In the genomic region with DNA sequence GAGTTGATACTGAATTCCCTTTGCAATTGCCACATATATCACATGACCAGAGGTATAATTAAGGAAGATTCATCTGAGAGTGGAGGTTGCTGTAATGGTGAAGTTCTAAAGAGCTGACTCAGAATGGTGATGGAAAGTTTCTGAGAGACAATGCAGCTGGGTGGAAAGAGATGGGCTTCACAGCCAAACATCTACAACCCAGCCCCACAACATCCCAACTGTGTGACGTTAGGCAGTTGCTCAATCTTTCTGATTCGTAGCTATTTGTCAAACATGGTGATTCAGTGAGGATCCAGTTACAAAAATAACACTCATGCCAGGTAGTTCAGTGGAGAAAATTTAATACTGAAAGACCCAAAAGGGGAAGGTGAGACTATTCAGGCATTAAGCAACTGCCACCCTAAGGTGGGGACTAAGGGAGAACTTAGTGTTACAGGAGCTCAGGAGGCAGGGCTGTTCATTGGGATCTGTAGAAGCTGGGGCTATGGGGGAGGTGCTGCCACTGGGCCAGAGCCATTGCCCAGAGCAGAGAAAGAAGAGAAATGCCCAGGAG, we compare ENCODE assay signal across 9 cellular contexts. TPM values are rescaled to one million over a fixed set of nuclear protein-coding genes. Genes with fewer than 3 reads are reported as not detected.
A peak's percentile ranks its signal among the peaks of the same experiment; 100 is the strongest.
DNase-seq lines count a peak whose midpoint lies in the region; ATAC-seq and TF ChIP-seq lines count a peak whose summit lies in the region.
"Had no signal": no experiment of that assay in that cellular context is flagged by ENCODE, and none has a peak within 500 bp of the region (broad histone marks: within the 10 kb centered on the region; RNA-seq: fewer than 3 reads in every experiment).

No MANE protein-coding gene starts in this region.

- no peaks in the 10 kb centered on the region for H3K9me3 ChIP-seq in IMR-90 (ENCODE audit: control insufficient read depth, insufficient read depth, low read length)
- H3K9me3 ChIP-seq in gastrocnemius medialis, result no peaks in the 10 kb centered on the region

- H3K9ac ChIP-seq in IMR-90 (ENCODE audit: low read depth, low read length), result no peak overlapping the region
- H3K9ac ChIP-seq: KMS-11 had no signal

- peak overlapping the region; percentile 95 for H2AK5ac ChIP-seq in IMR-90 (ENCODE audit: low read depth, low read length)

- H3K36me3 ChIP-seq in IMR-90 (ENCODE audit: control insufficient read depth, insufficient read depth, low read length) (no peaks in the 10 kb centered on the region), gastrocnemius medialis (peaks cover 0 to 28% of the 10 kb centered on the region in 2 donors)

- H2AFZ ChIP-seq in IMR-90 (replicated peaks; ENCODE audit: low read length, poor library complexity), result peak overlapping the region; percentile 53

- H2BK15ac ChIP-seq in IMR-90 (ENCODE audit: low read depth, low read length), result peak overlapping the region; percentile 98; the same call in 2 of the 3 replicates

- no TSS peak for BruUV-seq in IMR-90 (replicated peaks; lab: Mats Ljungman, UMichigan)

- H2BK20ac ChIP-seq in IMR-90 (ENCODE audit: low read depth, low read length), result peak overlapping the region; percentile 93

- H3K18ac ChIP-seq in IMR-90 (ENCODE audit: low read depth, low read length), result peak overlapping the region; percentile 94

- no peak for TF ChIP-seq RAD21 in IMR-90 (IDR thresholded peaks at IDR 0.05; ENCODE audit: low read length)

- no peak for TF ChIP-seq POLR2A in IMR-90 (IDR thresholded peaks at IDR 0.05; ENCODE audit: low read depth, low read length)
- no peak for TF ChIP-seq POLR2A in gastrocnemius medialis (IDR thresholded peaks at IDR 0.05)

- H3K27me3 ChIP-seq in IMR-90 (ENCODE audit: control insufficient read depth, insufficient read depth, low read length), result no peaks in the 10 kb centered on the region
- no peaks in the 10 kb centered on the region for H3K27me3 ChIP-seq in gastrocnemius medialis

- DNase-seq in ELR (ENCODE audit: low read depth) (peak; percentile 91), IMR-90 (peak; percentile 99), dermis blood vessel endothelial cell (peak; percentile 66), gastrocnemius medialis (peak; percentile 84 to 86), activated gamma-delta T cell (lab: John Stamatoyannopoulos, UW) (no peak)
- no peak for DNase-seq in stimulated activated naive CD4-positive, alpha-beta T cell treated with Interleukin-2 at 50 U/mL for 16 hours (lab: John Stamatoyannopoulos, UW)

- no CpG with 5 or more reads among the region's 2 CpGs for WGBS in IMR-90 (ENCODE audit: extremely low coverage in 2 of 2, insufficient read length in 1 of 2), 2 experiments

- peak overlapping the region; percentile 83 for H4K91ac ChIP-seq in IMR-90 (ENCODE audit: insufficient read depth, low read depth, low read length)

- peak overlapping the region; percentile 81 for H4K5ac ChIP-seq in IMR-90 (ENCODE audit: low read depth, low read length)

- peak overlapping the region; percentile 33; the same call in 1 of the 2 replicates for H3K23ac ChIP-seq in IMR-90 (ENCODE audit: low read depth, low read length)

- H2BK5ac ChIP-seq in IMR-90 (ENCODE audit: low read depth, low read length, poor library complexity, severe bottlenecking), result peak overlapping the region; percentile 72

- H3K56ac ChIP-seq in IMR-90 (ENCODE audit: extremely low read depth, insufficient read depth, low read length), result no peak overlapping the region

- ATAC-seq in IMR-90 (ENCODE audit: low read depth) (peak; percentile 80), gastrocnemius medialis (peak; percentile 95 to 96), HG02852 (IDR thresholded peaks at IDR 0.05; ENCODE audit: unreplicated experiment) (no peak), GM21390 (IDR thresholded peaks at IDR 0.05; ENCODE audit: unreplicated experiment) (no peak)

- H3K14ac ChIP-seq in IMR-90 (replicated peaks; ENCODE audit: low read depth, low read length), result peak overlapping the region; percentile 92

- peak overlapping the region; percentile 13 to 69; a peak in 3 of 4 replicates for H4K8ac ChIP-seq in IMR-90 (ENCODE audit: low read depth in 2 of 2, low read length in 2 of 2)

- H2AK9ac ChIP-seq in IMR-90 (replicated peaks; ENCODE audit: low read depth, low read length, poor library complexity), result peak overlapping the region; percentile 67

- H3K4me3 ChIP-seq in IMR-90 (ENCODE audit: insufficient read depth, low read depth, low read length) (no peak overlapping the region), gastrocnemius medialis (no peak overlapping the region)

- H3K4me1 ChIP-seq in IMR-90 (ENCODE audit: control insufficient read depth, insufficient read depth, low read length) (peaks cover 9% of the 10 kb centered on the region), gastrocnemius medialis (peaks cover 16 to 20% of the 10 kb centered on the region in 2 donors)

- POLR2A ChIA-PET in IMR-90 (lab: Charles Lee; ENCODE audit: unreplicated experiment), result interaction anchor here (0.5 kb wide), 1 partner anchor 80 kb away, joined by 3 read pairs; no protein-coding TSS in a partner anchor

- peak overlapping the region; percentile 97 for H2BK120ac ChIP-seq in IMR-90 (ENCODE audit: low read depth, low read length)

- dilution Hi-C loops in IMR-90 (cut with HindIII; ENCODE audit: low sequenced_read_pairs, unreplicated experiment), result no loop called here

- peak overlapping the region; percentile 88 for H3K4ac ChIP-seq in IMR-90 (ENCODE audit: low read depth, low read length)

- no peaks in the 10 kb centered on the region for H4K20me1 ChIP-seq in IMR-90 (ENCODE audit: insufficient read depth, low read length)

- H3K4me2 ChIP-seq in IMR-90 (ENCODE audit: low read depth, low read length), result peak overlapping the region; percentile 36; the same call in 1 of the 2 replicates
- H3K4me2 ChIP-seq: KMS-11 had no signal

- peaks cover 0 to 12% of the 10 kb centered on the region in 2 experiments; a peak in 2 of 4 replicates for H3K79me1 ChIP-seq in IMR-90 (ENCODE audit: low read depth in 1 of 2, low read length in 2 of 2)

- peak overlapping the region; percentile 73 for H3K27ac ChIP-seq in IMR-90 (ENCODE audit: insufficient read depth, low read length)
- peak overlapping the region; percentile 86 to 92 (median 90) for H3K27ac ChIP-seq in gastrocnemius medialis
- H3K27ac ChIP-seq: KMS-11 had no signal

- peaks cover 13% of the 10 kb centered on the region for H3K9me1 ChIP-seq in IMR-90 (ENCODE audit: insufficient read depth, low read length)

- intact Hi-C loops in IMR-90 (cut with micrococcal nuclease), result loop anchor here (10.0 kb wide), 1 partner anchor 197 kb away; no protein-coding TSS in a partner anchor
- intact Hi-C loops in gastrocnemius medialis (cut with DNase I; ENCODE audit: low total_unique reads), result no loop called here

- TF ChIP-seq CTCF in IMR-90 (conservative IDR thresholded peaks at IDR 0.05; ENCODE audit: low read depth, low read length), result no peak
- TF ChIP-seq CTCF in gastrocnemius medialis (IDR thresholded peaks at IDR 0.05 in 4 of 5, conservative IDR thresholded peaks at IDR 0.05 in 1 of 5), result no peak

- CTCF ChIA-PET in IMR-90 (lab: Yijun Ruan, JAX), result interaction anchor here (1.6 kb wide), 1 partner anchor 432 kb away, joined by 3 read pairs; no protein-coding TSS in a partner anchor

- in situ Hi-C loops in IMR-90 (cut with MboI; ENCODE audit: low sequenced_read_pairs) (no loop called here), gastrocnemius medialis (cut with MboI; ENCODE audit: low sequenced_read_pairs in 4 of 4) (loop anchor here (5.0 to 10.0 kb wide), 3 partner anchors 164 to 307 kb away; no protein-coding TSS in a partner anchor)

TF ChIP-seq in IMR-90, 13 proteins besides CTCF, POLR2A, EP300 and RAD21 (continues in another document):
- TF ChIP-seq CEBPB (IDR thresholded peaks at IDR 0.05; ENCODE audit: low read depth, low read length) (peak; percentile 99), CHD1 (IDR thresholded peaks at IDR 0.05; ENCODE audit: low read depth, low read length) (no peak), MXI1 (IDR thresholded peaks at IDR 0.05; ENCODE audit: borderline replicate concordance, low read depth, low read length) (no peak), NFE2L2 (IDR thresholded peaks at IDR 0.05; ENCODE audit: low read depth, low read length) (peak; percentile 63; the same call in 1 of the 2 replicates), RFX5 (IDR thresholded peaks at IDR 0.05; ENCODE audit: low read depth, low read length) (no peak), SMC3 (IDR thresholded peaks at IDR 0.05; ENCODE audit: low read depth, low read length) (no peak), MAFK (IDR thresholded peaks at IDR 0.05; ENCODE audit: low read depth, low read length) (peak; percentile 76), MAZ (IDR thresholded peaks at IDR 0.05; ENCODE audit: borderline replicate concordance, low read depth, low read length) (peak; percentile 55; the same call in 1 of the 2 replicates)
- TF ChIP-seq, protein P1, sequence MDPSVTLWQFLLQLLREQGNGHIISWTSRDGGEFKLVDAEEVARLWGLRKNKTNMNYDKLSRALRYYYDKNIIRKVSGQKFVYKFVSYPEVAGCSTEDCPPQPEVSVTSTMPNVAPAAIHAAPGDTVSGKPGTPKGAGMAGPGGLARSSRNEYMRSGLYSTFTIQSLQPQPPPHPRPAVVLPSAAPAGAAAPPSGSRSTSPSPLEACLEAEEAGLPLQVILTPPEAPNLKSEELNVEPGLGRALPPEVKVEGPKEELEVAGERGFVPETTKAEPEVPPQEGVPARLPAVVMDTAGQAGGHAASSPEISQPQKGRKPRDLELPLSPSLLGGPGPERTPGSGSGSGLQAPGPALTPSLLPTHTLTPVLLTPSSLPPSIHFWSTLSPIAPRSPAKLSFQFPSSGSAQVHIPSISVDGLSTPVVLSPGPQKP (IDR thresholded peaks at IDR 0.05; ENCODE audit: borderline replicate concordance, low read depth, low read length), result no peak
- TF ChIP-seq, protein P2, sequence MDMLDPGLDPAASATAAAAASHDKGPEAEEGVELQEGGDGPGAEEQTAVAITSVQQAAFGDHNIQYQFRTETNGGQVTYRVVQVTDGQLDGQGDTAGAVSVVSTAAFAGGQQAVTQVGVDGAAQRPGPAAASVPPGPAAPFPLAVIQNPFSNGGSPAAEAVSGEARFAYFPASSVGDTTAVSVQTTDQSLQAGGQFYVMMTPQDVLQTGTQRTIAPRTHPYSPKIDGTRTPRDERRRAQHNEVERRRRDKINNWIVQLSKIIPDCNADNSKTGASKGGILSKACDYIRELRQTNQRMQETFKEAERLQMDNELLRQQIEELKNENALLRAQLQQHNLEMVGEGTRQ (IDR thresholded peaks at IDR 0.05; ENCODE audit: low read depth, low read length), result peak; percentile 78

RNA-seq across cellular contexts. Expression of a gene that starts 6.9 kb away (rescaled TPM):
- total RNA-seq in IMR-90 (2012; rRNA removed) (7.0 and 10.8 TPM in 2 replicates), dermis blood vessel endothelial cell (31.0 and 39.4 TPM in 2 replicates), gastrocnemius medialis (100 to 1,000 TPM; 142 to 265 (median 197) TPM)
- 9.6 and 11.4 TPM in 2 replicates for polyA plus RNA-seq in IMR-90 (2012; rRNA removed)
- polyA plus RNA-seq in IMR-90 (2012; cell fraction: cytosol; rRNA removed), result 1.8 and 3.5 TPM in 2 replicates
- polyA plus RNA-seq in IMR-90 (2012; cell fraction: nucleus; rRNA removed; ENCODE audit: low replicate concordance), result 6.8 and 17.8 TPM in 2 replicates

RNA-seq across cellular contexts. Expression of a gene that starts 35.7 kb away (rescaled TPM):
- 0.18 and 0.28 TPM in 2 replicates for total RNA-seq in IMR-90 (2012; rRNA removed)
- 0.29 and 0.41 TPM in 2 replicates for polyA plus RNA-seq in IMR-90 (2012; rRNA removed)
- polyA plus RNA-seq in IMR-90 (2012; cell fraction: cytosol; rRNA removed), result 0.76 TPM in 1 of 2 replicates, not detected in the other
- polyA plus RNA-seq in IMR-90 (2012; cell fraction: nucleus; rRNA removed; ENCODE audit: low replicate concordance), result 0.08 and 0.53 TPM in 2 replicates
- under 0.01 and 0.33 TPM in 2 replicates for total RNA-seq in dermis blood vessel endothelial cell
- total RNA-seq in gastrocnemius medialis, result under 1 TPM in 1 of 4 donors, not detected in 3; 0.38 TPM

Comparison
In these comparisons a context has a peak if more than half of its experiments do, and no peak if none do; other contexts are left out.
1. DNase-seq: peak in ELR (single experiment), IMR-90 (single experiment), dermis blood vessel endothelial cell (single experiment) and gastrocnemius medialis (2 of 2); none in stimulated activated naive CD4-positive, alpha-beta T cell treated with Interleukin-2 at 50 U/mL for 16 hours (single experiment) and activated gamma-delta T cell (single experiment).
2. ATAC-seq: peak in IMR-90 (single experiment) and gastrocnemius medialis (2 of 2); none in HG02852 (single experiment) and GM21390 (single experiment).